ENCODE assay signal across 13 cellular contexts in the genomic region with DNA sequence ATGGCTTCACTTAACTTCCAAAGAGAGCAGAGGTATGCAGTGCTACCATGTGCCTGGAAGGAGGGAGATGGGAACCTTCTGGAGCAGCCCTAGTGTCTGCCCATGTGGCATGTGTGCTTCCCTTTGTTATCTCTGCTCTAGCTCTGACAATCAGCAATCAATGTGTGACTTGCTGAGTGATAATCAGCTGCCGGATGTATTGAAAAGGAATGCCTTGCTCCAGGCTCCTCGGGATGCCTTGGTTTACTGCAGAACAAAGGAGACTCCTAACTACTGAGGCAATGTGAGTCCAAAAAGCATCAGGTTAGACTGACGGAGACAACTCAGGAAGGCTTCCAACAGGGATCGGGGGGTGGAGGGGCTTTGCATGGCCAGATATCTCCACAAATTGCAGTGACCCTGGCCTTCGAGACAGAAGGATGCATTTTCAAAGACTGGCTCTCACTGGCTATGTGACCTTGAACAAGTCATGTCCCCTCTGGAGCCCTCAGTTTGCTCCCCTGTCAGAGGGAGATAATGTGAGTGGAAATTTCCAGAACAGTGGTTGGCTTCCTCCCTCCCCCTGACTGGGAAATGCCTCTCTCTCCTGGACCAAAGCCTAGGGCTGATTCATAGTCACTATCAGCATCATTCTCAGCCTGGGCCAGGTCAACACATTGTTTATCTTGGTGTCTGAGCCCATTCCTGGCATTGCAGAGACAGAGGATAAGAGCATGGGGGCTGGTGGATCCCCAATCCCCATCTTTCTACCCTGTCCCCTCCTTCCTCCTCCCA. TPM values are rescaled to one million over a fixed set of nuclear protein-coding genes. Genes with fewer than 3 reads are reported as not detected.
DNase-seq lines count a peak whose midpoint lies in the region; ATAC-seq and TF ChIP-seq lines count a peak whose summit lies in the region.
"Had no signal": no experiment of that assay in that cellular context is flagged by ENCODE, and none has a peak within 500 bp of the region (broad histone marks: within the 10 kb centered on the region; RNA-seq: fewer than 3 reads in every experiment).

No MANE protein-coding gene starts in this region.

- no peak overlapping the region for H3K23ac ChIP-seq in H9 (ENCODE audit: insufficient read length, low read depth, low read length)

- H3K36me3 ChIP-seq in adrenal gland (replicated peaks in 1 of 2) (no peaks in the 10 kb centered on the region), osteoblast (ENCODE audit: insufficient read depth, low read length) (no peaks in the 10 kb centered on the region)
- H3K36me3 ChIP-seq: SJSA1 had no signal

- no peak overlapping the region for H3K4me3 Mint-ChIP-seq in H9
- H3K4me3 Mint-ChIP-seq: CD8-positive, alpha-beta T cell had no signal

- H3K79me2 ChIP-seq in osteoblast (ENCODE audit: insufficient read depth, low read length) = no peaks in the 10 kb centered on the region
- H3K79me2 ChIP-seq in H9 (ENCODE audit: insufficient read depth, low read length) = no peaks in the 10 kb centered on the region

- no peak overlapping the region for H4K5ac ChIP-seq in H9 (ENCODE audit: insufficient read length, low read depth, low read length)

- peaks cover 17 to 21% of the 10 kb centered on the region in 2 experiments; a peak in 4 of 5 replicates for H3K9me3 Mint-ChIP-seq in H9

- no peak overlapping the region for H4K8ac ChIP-seq in H9 (replicated peaks; ENCODE audit: insufficient read length, low read depth, low read length)

- H3K9me3 ChIP-seq in adrenal gland (replicated peaks in 1 of 3) (no peaks in the 10 kb centered on the region), osteoblast (ENCODE audit: low read depth, low read length) (peaks cover 4% of the 10 kb centered on the region), H9 (ENCODE audit: control insufficient read depth, low read depth, low read length) (no peaks in the 10 kb centered on the region)
- H3K9me3 ChIP-seq: SJSA1 had no signal

- no peak overlapping the region for H3K9ac ChIP-seq in H9 (ENCODE audit: extremely low read depth, insufficient read length, low read length)

- no peak overlapping the region for H3T11ph ChIP-seq in H9 (ENCODE audit: low read length)

- H2BK15ac ChIP-seq in H9 (ENCODE audit: low read depth, low read length) = no peak overlapping the region

- H2AK5ac ChIP-seq in H9 (ENCODE audit: insufficient read length, low read length) = no peak overlapping the region

- H3K23me2 ChIP-seq in H9 (ENCODE audit: insufficient read length, low read depth, low read length, poor library complexity, severe bottlenecking) = no peaks in the 10 kb centered on the region

- no peak for TF ChIP-seq POLR2A in adrenal gland (IDR thresholded peaks at IDR 0.05)

- no peak overlapping the region for H2BK120ac ChIP-seq in H9 (ENCODE audit: low read depth, low read length, poor library complexity, severe bottlenecking)

- no peak overlapping the region for H3K56ac ChIP-seq in H9 (ENCODE audit: insufficient read length, low read depth, low read length)

- peaks cover 9% of the 10 kb centered on the region for H3K27me3 Mint-ChIP-seq in H9 (ENCODE audit: low read depth)

- no peak for ATAC-seq in HG02981 (IDR thresholded peaks at IDR 0.05; ENCODE audit: unreplicated experiment)
- ATAC-seq: CD8-positive, alpha-beta T cell; stimulated activated naive CD8-positive, alpha-beta T cell treated with anti-CD3 and anti-CD28 coated beads, Interleukin-15, Interleukin-2, amounts not matched to agents 100 U/mL and 50 U/mL, for 24 hours had no signal

- H3K4me2 ChIP-seq in osteoblast (ENCODE audit: insufficient read depth, low read length) (peak overlapping the region; percentile 51), H9 (ENCODE audit: insufficient read depth, insufficient read length, low read length) (no peak overlapping the region)

- H2BK12ac ChIP-seq in H9 (ENCODE audit: insufficient read length, low read depth, low read length) = no peak overlapping the region

- peak overlapping the region in 1 of 3 experiments; percentile 11; a peak in 1 of 7 replicates for H3K27ac Mint-ChIP-seq in H9
- H3K27ac Mint-ChIP-seq: CD8-positive, alpha-beta T cell had no signal

- H4K91ac ChIP-seq in H9 (ENCODE audit: insufficient read length, low read depth, low read length) = no peak overlapping the region

- no peaks in the 10 kb centered on the region for H4K20me1 ChIP-seq in osteoblast (ENCODE audit: insufficient read depth, low read length)
- no peaks in the 10 kb centered on the region for H4K20me1 ChIP-seq in H9 (ENCODE audit: control insufficient read depth, insufficient read depth, insufficient read length)

- H3K4ac ChIP-seq in H9 (ENCODE audit: low read depth, low read length) = no peak overlapping the region

- H3K27me3 ChIP-seq in adrenal gland = no peaks in the 10 kb centered on the region
- no peaks in the 10 kb centered on the region for H3K27me3 ChIP-seq in osteoblast (ENCODE audit: insufficient read depth, low read length)
- no peaks in the 10 kb centered on the region for H3K27me3 ChIP-seq in H9 (ENCODE audit: insufficient read depth, low read length)
- H3K27me3 ChIP-seq: SJSA1 had no signal

- H3K18ac ChIP-seq in H9 (ENCODE audit: insufficient read length, low read depth, low read length) = no peak overlapping the region

- H2AFZ ChIP-seq in osteoblast (ENCODE audit: low read length) (no peak overlapping the region), H9 (ENCODE audit: low read length) (no peak overlapping the region)

- H3K36me3 Mint-ChIP-seq in H9 (ENCODE audit: insufficient read depth in 1 of 3, low read depth in 3 of 3) = peaks cover 3 to 11% (median 7%) of the 10 kb centered on the region in 3 experiments
- H3K36me3 Mint-ChIP-seq: CD8-positive, alpha-beta T cell had no signal

- 10 to 33% (median 23%) methylated on average over 2 to 5 of the region's 5 CpGs for WGBS in adrenal gland, 4 donors
- no CpG with 5 or more reads among the region's 5 CpGs for WGBS in H9 (ENCODE audit: extremely low coverage, insufficient read length, low lambda C conversion rate)

- H3K27ac ChIP-seq in adrenal gland (peak overlapping the region; percentile 52 to 86 (median 71)), osteoblast (ENCODE audit: low read depth, low read length) (peak overlapping the region; percentile 93), H9 (ENCODE audit: insufficient read length, low read depth, low read length) (no peak overlapping the region)
- H3K27ac ChIP-seq: epithelial cell of prostate, SJSA1 had no signal

- H2BK20ac ChIP-seq in H9 (ENCODE audit: low read depth, low read length, poor library complexity, severe bottlenecking) = no peak overlapping the region

- H3K4me3 ChIP-seq in adrenal gland (no peak overlapping the region), osteoblast (ENCODE audit: insufficient read depth, low read length) (no peak overlapping the region)
- H3K4me3 ChIP-seq: SJSA1 had no signal

- H3K79me1 ChIP-seq in H9 (ENCODE audit: insufficient read depth, low read depth, low read length, poor library complexity, severe bottlenecking) = no peaks in the 10 kb centered on the region

- no peak overlapping the region for H2BK5ac ChIP-seq in H9 (ENCODE audit: insufficient read length, low read length)

- H3K14ac ChIP-seq in H9 (ENCODE audit: insufficient read depth, low read length) = no peak overlapping the region

- H3K4me1 ChIP-seq in adrenal gland (replicated peaks in 1 of 2) (peaks cover 14% of the 10 kb centered on the region in 2 donors), osteoblast (ENCODE audit: insufficient read depth, low read length) (peaks cover 19% of the 10 kb centered on the region), H9 (ENCODE audit: insufficient read depth, low read length) (no peaks in the 10 kb centered on the region)
- H3K4me1 ChIP-seq: SJSA1 had no signal

- no peak for TF ChIP-seq CTCF in AG09319 (IDR thresholded peaks at IDR 0.05; ENCODE audit: low read depth, low read length)
- TF ChIP-seq CTCF in adrenal gland (IDR thresholded peaks at IDR 0.05) = no peak
- no peak for TF ChIP-seq CTCF in osteoblast (IDR thresholded peaks at IDR 0.05; ENCODE audit: extremely low read depth, low read depth, low read length)
- no peak for TF ChIP-seq CTCF in H9 (conservative IDR thresholded peaks at IDR 0.05)

- DNase-seq in AG09319 (ENCODE audit: extremely low read depth, low read depth) (peak; percentile 63), adrenal gland (peak; percentile 84 to 94 (median 93)), globus pallidus (ENCODE audit: low spot score) (peak; percentile 59), osteoblast (ENCODE audit: insufficient read length, low spot score, missing footprints) (peak; percentile 93), UCSD-AML1 (lab: John Stamatoyannopoulos, UW; ENCODE audit: unreplicated experiment) (no peak), H9 (no peak), AML-193 (lab: John Stamatoyannopoulos, UW) (no peak)
- DNase-seq: activated T-cell treated with anti-CD3 and anti-CD28 coated beads, Interleukin-2, amount 50 U/mL, for 1 hour; CD8-positive, alpha-beta T cell; stimulated activated naive CD8-positive, alpha-beta T cell treated with anti-CD3 and anti-CD28 coated beads, Interleukin-15, Interleukin-2, amounts not matched to agents 100 U/mL and 50 U/mL, for 24 hours had no signal

- no peaks in the 10 kb centered on the region for H3K4me1 Mint-ChIP-seq in H9

- intact Hi-C loops in adrenal gland (cut with DNase I) = loop anchor here in 1 of 2 donors (10.0 kb wide), 1 partner anchor 228 kb away; no protein-coding TSS in a partner anchor

RNA-seq across cellular contexts. Expression of gene CORO2B, which starts 35.8 kb away (rescaled TPM):
- total RNA-seq in adrenal gland (1 to 10 TPM; 3.0 to 8.4 (median 4.2) TPM), osteoblast (10.5 and 14.1 TPM in 2 replicates), H9 (2021) (3.1 and 3.2 TPM in 2 replicates)
- 1 to 10 TPM; 4.2 to 5.9 (median 4.9) TPM for polyA plus RNA-seq in adrenal gland
- total RNA-seq: SJSA1 had no signal

Comparison
In these comparisons a context has a peak if more than half of its experiments do, and no peak if none do; other contexts are left out.
1. DNase-seq: peak in AG09319 (single experiment), adrenal gland (7 of 7), globus pallidus (single experiment) and osteoblast (single experiment); none in UCSD-AML1 (single experiment), H9 (single experiment) and AML-193 (0 of 2).